8 cellular contexts compared by ENCODE assay signal in the genomic region with DNA sequence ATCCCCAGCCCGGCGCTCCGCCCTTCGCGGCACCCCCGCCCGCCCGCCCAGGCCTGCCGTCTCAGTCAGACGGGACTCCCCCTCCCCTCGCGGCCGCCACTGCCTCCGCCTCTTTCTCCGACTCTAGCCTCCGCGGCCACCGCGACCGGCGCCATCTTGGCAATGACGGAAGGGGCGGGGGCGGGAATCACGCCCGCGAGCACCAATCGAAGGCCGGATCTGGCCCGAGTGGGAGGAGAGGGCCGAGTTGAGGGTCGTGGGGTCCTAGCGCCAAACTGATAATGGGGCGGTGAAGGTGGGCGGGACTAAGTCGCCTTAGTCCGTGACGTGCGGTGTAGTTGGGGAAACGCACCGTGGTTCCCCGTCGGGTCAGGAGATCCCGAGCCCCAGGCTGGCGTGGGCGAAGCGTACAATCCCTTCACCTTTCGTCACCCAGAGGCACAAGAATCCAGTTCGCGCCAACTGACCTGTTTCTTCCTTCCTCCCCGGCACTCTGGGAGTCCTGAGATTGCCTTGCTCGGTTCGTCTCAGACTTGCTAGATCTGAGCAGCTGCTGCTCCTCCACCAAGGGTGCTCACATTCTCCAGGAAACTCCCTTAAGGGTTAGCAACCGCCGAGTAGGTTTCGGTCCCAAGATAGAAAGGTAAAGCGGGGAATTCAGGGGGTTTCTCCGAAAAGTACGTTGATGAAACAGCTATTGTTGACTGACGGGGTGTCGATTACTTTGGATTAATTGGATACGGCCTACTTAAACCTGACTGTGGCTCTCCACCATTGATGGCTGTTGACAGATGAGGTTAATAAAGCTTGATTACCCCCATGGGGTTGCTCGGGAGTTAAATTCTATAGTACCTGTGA. TPM values are rescaled to one million over a fixed set of nuclear protein-coding genes. Genes with fewer than 3 reads are reported as not detected.
A peak's percentile ranks its signal among the peaks of the same experiment; 100 is the strongest.
DNase-seq lines count a peak whose midpoint lies in the region; ATAC-seq lines count a peak whose summit lies in the region.

A gene (minus strand): TSS at position 164 of the 858 bp plus-strand sequence. CDS start 35,843 bp downstream, outside the sequence.

- no peaks in the 10 kb centered on the region for H3K27me3 Mint-ChIP-seq in IgD-negative memory B cell

- DNase-seq in DMS 273 treated with DMSO at 0.1 percent for 48 hours (lab: John Stamatoyannopoulos, UW) (peak; percentile 87), OCI-M2 (lab: John Stamatoyannopoulos, UW; ENCODE audit: unreplicated experiment) (peak; percentile 85), activated T-cell treated with anti-CD3 and anti-CD28 coated beads for 48 hours (ENCODE audit: low read depth) (peak; percentile 98), epithelial cell of prostate (ENCODE audit: low read depth, low spot score) (peak; percentile 83), mucosa of gallbladder (ENCODE audit: low spot score) (peak; percentile 98)
- peak; percentile 96 to 99 for DNase-seq in stimulated activated CD8-positive, alpha-beta memory T cell treated with anti-CD3 and anti-CD28 coated beads, Interleukin-4, amount 100 ng/mL, for 4 hours (ENCODE audit: low read depth in 2 of 2, low spot score in 1 of 2)

- H3K4me3 Mint-ChIP-seq in IgD-negative memory B cell, result peak within 1 kb of the TSS; percentile 92 to 97 (median 94)

- peaks cover 8% of the 10 kb centered on the region for H3K36me3 Mint-ChIP-seq in IgD-negative memory B cell

- no peaks in the 10 kb centered on the region for H3K9me3 Mint-ChIP-seq in IgD-negative memory B cell

- ATAC-seq in GM21529 (IDR thresholded peaks at IDR 0.05; ENCODE audit: unreplicated experiment), result peak; percentile 85

- H3K27ac Mint-ChIP-seq in IgD-negative memory B cell, result peak within 1 kb of the TSS; percentile 98 to 99 (median 99)

- H3K4me1 Mint-ChIP-seq in IgD-negative memory B cell, result peaks cover 30 to 44% (median 41%) of the 10 kb centered on the region in 3 donors

- peak within 1 kb of the TSS; percentile 82 for H3K27ac ChIP-seq in epithelial cell of prostate

RNA-seq across cellular contexts. Expression of the gene that starts here (rescaled TPM):
- 24.7 TPM for polyA plus RNA-seq in IgD-negative memory B cell
- total RNA-seq in mucosa of gallbladder, result 26.9 TPM

Comparison
In these comparisons a context has a peak if more than half of its experiments do, and no peak if none do; other contexts are left out.
1. Peak in every context shown above with its lines: DNase-seq, ATAC-seq and H3K27ac ChIP-seq.